1 cellular context compared by ENCODE assay signal in the genomic region with DNA sequence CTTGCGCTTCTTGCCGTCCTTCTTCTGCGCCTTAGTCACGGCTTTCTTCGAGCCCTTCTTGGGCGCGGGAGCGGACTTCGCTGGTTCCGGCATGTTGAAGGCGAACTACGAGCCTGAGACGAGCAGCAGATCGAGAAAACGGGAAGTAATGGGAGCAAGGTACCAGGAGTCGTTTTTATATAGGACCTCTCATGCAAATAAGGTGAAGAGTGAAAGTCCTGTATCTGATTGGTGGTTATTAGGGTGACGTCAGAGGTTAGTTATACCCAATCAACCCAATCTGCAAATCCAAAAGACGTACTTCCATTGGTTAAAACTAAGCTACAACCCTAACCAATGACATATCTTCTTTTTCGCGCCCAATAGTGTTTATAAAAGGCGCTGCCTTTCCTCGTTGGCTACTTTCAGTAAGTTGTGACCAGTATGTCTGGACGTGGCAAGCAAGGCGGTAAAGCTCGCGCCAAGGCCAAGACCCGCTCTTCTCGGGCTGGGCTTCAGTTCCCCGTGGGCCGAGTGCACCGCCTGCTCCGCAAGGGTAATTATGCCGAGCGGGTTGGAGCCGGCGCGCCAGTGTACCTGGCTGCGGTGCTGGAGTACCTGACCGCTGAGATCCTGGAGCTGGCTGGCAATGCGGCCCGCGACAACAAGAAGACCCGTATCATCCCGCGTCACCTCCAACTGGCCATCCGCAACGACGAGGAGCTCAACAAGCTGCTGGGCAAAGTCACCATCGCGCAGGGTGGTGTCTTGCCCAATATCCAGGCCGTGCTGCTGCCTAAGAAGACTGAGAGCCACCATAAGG.
TF ChIP-seq lines count a peak whose summit lies in the region.

No MANE protein-coding gene starts in this region.

TF ChIP-seq in HepG2, 621 proteins besides CTCF, POLR2A, EP300 and RAD21 (continued from another document and continues in another):
- no peak for TF ChIP-seq SKIL (CRISPR knock-in tag; IDR thresholded peaks at IDR 0.05; ENCODE audit: borderline replicate concordance)
- no peak for TF ChIP-seq ZBTB42 (CRISPR knock-in tag; IDR thresholded peaks at IDR 0.05)
- TF ChIP-seq CHD2 (IDR thresholded peaks at IDR 0.05; ENCODE audit: low read depth, low read length): no peak
- peak; percentile 48; the same call in 1 of the 2 replicates for TF ChIP-seq ATF1 (CRISPR knock-in tag; IDR thresholded peaks at IDR 0.05)
- peak; percentile 57; the same call in 1 of the 2 replicates for TF ChIP-seq RFX5 (IDR thresholded peaks at IDR 0.05; ENCODE audit: low read depth, low read length)
- TF ChIP-seq, protein P1, sequence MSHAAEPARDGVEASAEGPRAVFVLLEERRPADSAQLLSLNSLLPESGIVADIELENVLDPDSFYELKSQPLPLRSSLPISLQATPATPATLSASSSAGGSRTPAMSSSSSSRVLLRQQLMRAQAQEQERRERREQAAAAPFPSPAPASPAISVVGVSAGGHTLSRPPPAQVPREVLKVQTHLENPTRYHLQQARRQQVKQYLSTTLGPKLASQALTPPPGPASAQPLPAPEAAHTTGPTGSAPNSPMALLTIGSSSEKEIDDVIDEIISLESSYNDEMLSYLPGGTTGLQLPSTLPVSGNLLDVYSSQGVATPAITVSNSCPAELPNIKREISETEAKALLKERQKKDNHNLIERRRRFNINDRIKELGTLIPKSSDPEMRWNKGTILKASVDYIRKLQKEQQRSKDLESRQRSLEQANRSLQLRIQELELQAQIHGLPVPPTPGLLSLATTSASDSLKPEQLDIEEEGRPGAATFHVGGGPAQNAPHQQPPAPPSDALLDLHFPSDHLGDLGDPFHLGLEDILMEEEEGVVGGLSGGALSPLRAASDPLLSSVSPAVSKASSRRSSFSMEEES (CRISPR knock-in tag; IDR thresholded peaks at IDR 0.05): no peak
- TF ChIP-seq ZFY (CRISPR knock-in tag; IDR thresholded peaks at IDR 0.05): peak; percentile 43; the same call in 1 of the 2 replicates
- TF ChIP-seq HBP1 (CRISPR knock-in tag; IDR thresholded peaks at IDR 0.05; ENCODE audit: low read depth): no peak
- no peak for TF ChIP-seq ZFP36 (IDR thresholded peaks at IDR 0.05; ENCODE audit: borderline replicate concordance, low read depth, low read length, partially characterized antibody)
- no peak for TF ChIP-seq GPN1 (CRISPR knock-in tag; IDR thresholded peaks at IDR 0.05; ENCODE audit: borderline replicate concordance)
- no peak for TF ChIP-seq ZFP37 (CRISPR knock-in tag; IDR thresholded peaks at IDR 0.05; ENCODE audit: borderline replicate concordance)
- no peak for TF ChIP-seq ARNT (IDR thresholded peaks at IDR 0.05)
- TF ChIP-seq AHR (CRISPR knock-in tag; IDR thresholded peaks at IDR 0.05): no peak
- no peak for TF ChIP-seq ADNP (CRISPR knock-in tag; IDR thresholded peaks at IDR 0.05)
- no peak for TF ChIP-seq DPF2 (CRISPR knock-in tag; IDR thresholded peaks at IDR 0.05; ENCODE audit: borderline replicate concordance, low read depth)
- no peak for TF ChIP-seq ZNF329 (CRISPR knock-in tag; IDR thresholded peaks at IDR 0.05; ENCODE audit: low read depth)
- TF ChIP-seq ZNF138 (CRISPR knock-in tag; IDR thresholded peaks at IDR 0.05; ENCODE audit: low read depth): 0 out of 2 replicates have a peak, but pooled peaks have one; percentile 13
- peak; percentile 96; the same call in 1 of the 2 replicates for TF ChIP-seq SRF (IDR thresholded peaks at IDR 0.05; ENCODE audit: low read depth, low read length)
- TF ChIP-seq, protein P2, sequence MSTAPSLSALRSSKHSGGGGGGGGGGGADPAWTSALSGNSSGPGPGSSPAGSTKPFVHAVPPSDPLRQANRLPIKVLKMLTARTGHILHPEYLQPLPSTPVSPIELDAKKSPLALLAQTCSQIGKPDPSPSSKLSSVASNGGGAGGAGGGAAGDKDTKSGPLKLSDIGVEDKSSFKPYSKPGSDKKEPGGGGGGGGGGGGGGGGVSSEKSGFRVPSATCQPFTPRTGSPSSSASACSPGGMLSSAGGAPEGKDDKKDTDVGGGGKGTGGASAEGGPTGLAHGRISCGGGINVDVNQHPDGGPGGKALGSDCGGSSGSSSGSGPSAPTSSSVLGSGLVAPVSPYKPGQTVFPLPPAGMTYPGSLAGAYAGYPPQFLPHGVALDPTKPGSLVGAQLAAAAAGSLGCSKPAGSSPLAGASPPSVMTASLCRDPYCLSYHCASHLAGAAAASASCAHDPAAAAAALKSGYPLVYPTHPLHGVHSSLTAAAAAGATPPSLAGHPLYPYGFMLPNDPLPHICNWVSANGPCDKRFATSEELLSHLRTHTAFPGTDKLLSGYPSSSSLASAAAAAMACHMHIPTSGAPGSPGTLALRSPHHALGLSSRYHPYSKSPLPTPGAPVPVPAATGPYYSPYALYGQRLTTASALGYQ (CRISPR knock-in tag; IDR thresholded peaks at IDR 0.05): peak; percentile 41; the same call in 1 of the 2 replicates
- TF ChIP-seq NR0B2 (CRISPR knock-in tag; IDR thresholded peaks at IDR 0.05): no peak
- peak; percentile 16; the same call in 1 of the 2 replicates for TF ChIP-seq MTA1 (CRISPR knock-in tag; IDR thresholded peaks at IDR 0.05; ENCODE audit: borderline replicate concordance)
- TF ChIP-seq LRRFIP1 (CRISPR knock-in tag; conservative IDR thresholded peaks at IDR 0.05): no peak
- TF ChIP-seq HOXD1 (CRISPR knock-in tag; IDR thresholded peaks at IDR 0.05): 0 out of 2 replicates have a peak, but pooled peaks have one; percentile 22
- TF ChIP-seq ZNF761 (CRISPR knock-in tag; conservative IDR thresholded peaks at IDR 0.05): no peak
- no peak for TF ChIP-seq ELF1 (CRISPR knock-in tag; IDR thresholded peaks at IDR 0.05)
- TF ChIP-seq ZNF331 (CRISPR knock-in tag; IDR thresholded peaks at IDR 0.05): no peak
- TF ChIP-seq, protein P3, sequence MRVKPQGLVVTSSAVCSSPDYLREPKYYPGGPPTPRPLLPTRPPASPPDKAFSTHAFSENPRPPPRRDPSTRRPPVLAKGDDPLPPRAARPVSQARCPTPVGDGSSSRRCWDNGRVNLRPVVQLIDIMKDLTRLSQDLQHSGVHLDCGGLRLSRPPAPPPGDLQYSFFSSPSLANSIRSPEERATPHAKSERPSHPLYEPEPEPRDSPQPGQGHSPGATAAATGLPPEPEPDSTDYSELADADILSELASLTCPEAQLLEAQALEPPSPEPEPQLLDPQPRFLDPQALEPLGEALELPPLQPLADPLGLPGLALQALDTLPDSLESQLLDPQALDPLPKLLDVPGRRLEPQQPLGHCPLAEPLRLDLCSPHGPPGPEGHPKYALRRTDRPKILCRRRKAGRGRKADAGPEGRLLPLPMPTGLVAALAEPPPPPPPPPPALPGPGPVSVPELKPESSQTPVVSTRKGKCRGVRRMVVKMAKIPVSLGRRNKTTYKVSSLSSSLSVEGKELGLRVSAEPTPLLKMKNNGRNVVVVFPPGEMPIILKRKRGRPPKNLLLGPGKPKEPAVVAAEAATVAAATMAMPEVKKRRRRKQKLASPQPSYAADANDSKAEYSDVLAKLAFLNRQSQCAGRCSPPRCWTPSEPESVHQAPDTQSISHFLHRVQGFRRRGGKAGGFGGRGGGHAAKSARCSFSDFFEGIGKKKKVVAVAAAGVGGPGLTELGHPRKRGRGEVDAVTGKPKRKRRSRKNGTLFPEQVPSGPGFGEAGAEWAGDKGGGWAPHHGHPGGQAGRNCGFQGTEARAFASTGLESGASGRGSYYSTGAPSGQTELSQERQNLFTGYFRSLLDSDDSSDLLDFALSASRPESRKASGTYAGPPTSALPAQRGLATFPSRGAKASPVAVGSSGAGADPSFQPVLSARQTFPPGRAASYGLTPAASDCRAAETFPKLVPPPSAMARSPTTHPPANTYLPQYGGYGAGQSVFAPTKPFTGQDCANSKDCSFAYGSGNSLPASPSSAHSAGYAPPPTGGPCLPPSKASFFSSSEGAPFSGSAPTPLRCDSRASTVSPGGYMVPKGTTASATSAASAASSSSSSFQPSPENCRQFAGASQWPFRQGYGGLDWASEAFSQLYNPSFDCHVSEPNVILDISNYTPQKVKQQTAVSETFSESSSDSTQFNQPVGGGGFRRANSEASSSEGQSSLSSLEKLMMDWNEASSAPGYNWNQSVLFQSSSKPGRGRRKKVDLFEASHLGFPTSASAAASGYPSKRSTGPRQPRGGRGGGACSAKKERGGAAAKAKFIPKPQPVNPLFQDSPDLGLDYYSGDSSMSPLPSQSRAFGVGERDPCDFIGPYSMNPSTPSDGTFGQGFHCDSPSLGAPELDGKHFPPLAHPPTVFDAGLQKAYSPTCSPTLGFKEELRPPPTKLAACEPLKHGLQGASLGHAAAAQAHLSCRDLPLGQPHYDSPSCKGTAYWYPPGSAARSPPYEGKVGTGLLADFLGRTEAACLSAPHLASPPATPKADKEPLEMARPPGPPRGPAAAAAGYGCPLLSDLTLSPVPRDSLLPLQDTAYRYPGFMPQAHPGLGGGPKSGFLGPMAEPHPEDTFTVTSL (CRISPR knock-in tag; IDR thresholded peaks at IDR 0.05; ENCODE audit: borderline replicate concordance): no peak
- TF ChIP-seq PCBP2 (optimal IDR thresholded peaks at IDR 0.05; ENCODE audit: low read depth, low read length, poor library complexity, severe bottlenecking): no peak
- TF ChIP-seq ZNF841 (CRISPR knock-in tag; IDR thresholded peaks at IDR 0.05; ENCODE audit: borderline replicate concordance): no peak
- no peak for TF ChIP-seq ARID2 (CRISPR knock-in tag; IDR thresholded peaks at IDR 0.05; ENCODE audit: borderline replicate concordance)
- TF ChIP-seq ZNF530 (CRISPR knock-in tag; IDR thresholded peaks at IDR 0.05; ENCODE audit: low read depth): no peak
- no peak for TF ChIP-seq MIXL1 (CRISPR knock-in tag; IDR thresholded peaks at IDR 0.05)
- TF ChIP-seq CBFB (CRISPR knock-in tag; IDR thresholded peaks at IDR 0.05): no peak
- TF ChIP-seq MAX (IDR thresholded peaks at IDR 0.05): no peak
- no peak for TF ChIP-seq SOX5 (CRISPR knock-in tag; IDR thresholded peaks at IDR 0.05; ENCODE audit: borderline replicate concordance)
- TF ChIP-seq, protein P4, sequence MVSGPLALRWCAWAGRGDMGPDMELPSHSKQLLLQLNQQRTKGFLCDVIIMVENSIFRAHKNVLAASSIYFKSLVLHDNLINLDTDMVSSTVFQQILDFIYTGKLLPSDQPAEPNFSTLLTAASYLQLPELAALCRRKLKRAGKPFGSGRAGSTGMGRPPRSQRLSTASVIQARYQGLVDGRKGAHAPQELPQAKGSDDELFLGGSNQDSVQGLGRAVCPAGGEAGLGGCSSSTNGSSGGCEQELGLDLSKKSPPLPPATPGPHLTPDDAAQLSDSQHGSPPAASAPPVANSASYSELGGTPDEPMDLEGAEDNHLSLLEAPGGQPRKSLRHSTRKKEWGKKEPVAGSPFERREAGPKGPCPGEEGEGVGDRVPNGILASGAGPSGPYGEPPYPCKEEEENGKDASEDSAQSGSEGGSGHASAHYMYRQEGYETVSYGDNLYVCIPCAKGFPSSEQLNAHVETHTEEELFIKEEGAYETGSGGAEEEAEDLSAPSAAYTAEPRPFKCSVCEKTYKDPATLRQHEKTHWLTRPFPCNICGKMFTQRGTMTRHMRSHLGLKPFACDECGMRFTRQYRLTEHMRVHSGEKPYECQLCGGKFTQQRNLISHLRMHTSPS (CRISPR knock-in tag; IDR thresholded peaks at IDR 0.05; ENCODE audit: low read depth): no peak
- no peak for TF ChIP-seq ZNF703 (CRISPR knock-in tag; IDR thresholded peaks at IDR 0.05; ENCODE audit: borderline replicate concordance)
- TF ChIP-seq ZNF17 (CRISPR knock-in tag; IDR thresholded peaks at IDR 0.05): no peak
- no peak for TF ChIP-seq SMAD1 (CRISPR knock-in tag; IDR thresholded peaks at IDR 0.05; ENCODE audit: borderline replicate concordance, low read depth)
- peak; percentile 44; the same call in 1 of the 2 replicates for TF ChIP-seq BORCS8-MEF2B (CRISPR knock-in tag; IDR thresholded peaks at IDR 0.05)
- no peak for TF ChIP-seq ZNF431 (CRISPR knock-in tag; IDR thresholded peaks at IDR 0.05; ENCODE audit: borderline replicate concordance, low read depth)
- no peak for TF ChIP-seq GZF1 (CRISPR knock-in tag; IDR thresholded peaks at IDR 0.05)
